In genomic region chr18:30522288-30522929, GRCh38 we compare ENCODE assay signal across 18 cellular contexts.
"Had no signal": no experiment of that assay in that cellular context is flagged by ENCODE, and none has a peak within 500 bp of the region (broad histone marks: within the 10 kb centered on the region; RNA-seq: fewer than 3 reads in every experiment).

No MANE protein-coding gene starts in this region.

- H3K36me3 Mint-ChIP-seq: activated naive CD4-positive, alpha-beta T cell treated with anti-CD3 and anti-CD28 coated beads, Interleukin-2, amount 50 U/mL, for 72 hours had no signal

- H3K4me1 ChIP-seq: breast epithelium, left ventricle myocardium inferior, tibial nerve had no signal

- H3K27ac Mint-ChIP-seq: activated naive CD4-positive, alpha-beta T cell treated with anti-CD3 and anti-CD28 coated beads, Interleukin-2, amount 50 U/mL, for 72 hours; activated T-cell treated with anti-CD3 and anti-CD28 coated beads, Interleukin-2, amount 50 U/mL, for 72 hours; nephron; T-helper 2 cell treated with Interferon-gamma antibody and Interleukin-4, amounts not matched to agents 5 μg/mL and 100 μg/mL, for 36 hours had no signal

- H3K9me3 ChIP-seq: breast epithelium, left ventricle myocardium inferior, mucosa of descending colon, tibial nerve had no signal

- H3K27ac ChIP-seq: breast epithelium, left ventricle myocardium inferior, tibial nerve had no signal

- H3K4me3 Mint-ChIP-seq: activated T-cell treated with anti-CD3 and anti-CD28 coated beads, Interleukin-2, amount 50 U/mL, for 72 hours; nephron; T-helper 2 cell treated with Interferon-gamma antibody and Interleukin-4, amounts not matched to agents 5 μg/mL and 100 μg/mL, for 36 hours had no signal

- H3K36me3 ChIP-seq: breast epithelium, left ventricle myocardium inferior, tibial nerve had no signal

- DNase-seq: activated CD4-positive, alpha-beta T cell treated with anti-CD3 and anti-CD28 coated beads for 4 hours; activated CD4-positive, alpha-beta T cell treated with anti-CD3 and anti-CD28 coated beads, Interleukin-2, amount 50 U/mL, for 4 hours; activated naive CD4-positive, alpha-beta T cell; activated T-cell treated with anti-CD3 and anti-CD28 coated beads for 4 hours; activated T-cell treated with anti-CD3 and anti-CD28 coated beads, Interleukin-2, amount 50 U/mL, for 72 hours; central memory CD4-positive, alpha-beta T cell; left ventricle myocardium inferior; mucosa of descending colon; posterior cingulate gyrus; right cardiac atrium; stimulated activated CD4-positive, alpha-beta T cell treated with anti-CD3 and anti-CD28 coated beads, Interleukin-15, amount 100 ng/mL, for 24 hours; stimulated activated naive CD4-positive, alpha-beta T cell treated with Interleukin-2 at 50 U/mL for 16 hours had no signal

- ATAC-seq: activated naive CD4-positive, alpha-beta T cell treated with anti-CD3 and anti-CD28 coated beads, Interleukin-2, amount 50 U/mL, for 72 hours; activated T-cell treated with anti-CD3 and anti-CD28 coated beads, Interleukin-2, amount 50 U/mL, for 72 hours; mucosa of descending colon; right cardiac atrium had no signal

- H3K27me3 ChIP-seq: breast epithelium, tibial nerve had no signal

- H3K9me3 Mint-ChIP-seq: nephron had no signal

- H3K4me3 ChIP-seq: breast epithelium, left ventricle myocardium inferior, lung, mucosa of descending colon, tibial nerve had no signal
